In the genomic region with DNA sequence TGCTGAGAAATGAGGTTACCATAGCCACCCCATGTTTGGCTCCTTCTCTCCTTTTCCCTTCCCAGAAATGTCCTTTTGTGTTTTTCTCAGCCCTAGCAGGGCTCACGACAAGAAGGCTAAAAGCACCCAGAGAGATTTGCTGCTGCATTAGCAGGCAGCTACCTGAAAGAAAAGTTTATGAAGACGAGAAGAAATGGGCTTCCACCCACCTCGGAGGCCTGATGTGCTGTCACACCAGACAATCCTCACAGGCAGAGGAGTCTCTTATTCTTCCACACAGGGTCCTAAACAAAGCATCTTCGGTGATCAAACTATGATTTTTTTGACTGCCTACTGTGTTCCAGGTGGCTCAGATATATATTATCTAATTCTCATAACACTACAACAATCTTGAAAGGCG, we compare ENCODE assay signal across 23 cellular contexts.
"Had no signal": no experiment of that assay in that cellular context is flagged by ENCODE, and none has a peak within 500 bp of the region (broad histone marks: within the 10 kb centered on the region; RNA-seq: fewer than 3 reads in every experiment).

No MANE protein-coding gene starts in this region.

- H3K36me3 Mint-ChIP-seq: natural killer cell treated with Interleukin-12 subunit alpha and Interleukin-12 subunit beta and Interleukin-15 and Interleukin-18, amount 100 ng/mL, for 72 hours; neural progenitor cell; stimulated activated effector memory CD8-positive, alpha-beta T cell treated with anti-CD3 and anti-CD28 coated beads, Interleukin-12 subunit alpha, Interleukin-12 subunit beta, amount 100 ng/mL, for 72 hours; stimulated activated naive B cell treated with anti-CD40 and anti-IgM and Interleukin-4, amounts not matched to agents 10 μg/mL and 1 μg/mL and 100 μg/mL, for 72 hours had no signal

- H3K4me1 Mint-ChIP-seq: stimulated activated naive B cell treated with anti-CD40 and anti-IgM and Interleukin-4, amounts not matched to agents 10 μg/mL and 1 μg/mL and 100 μg/mL, for 72 hours had no signal

- H3K27ac Mint-ChIP-seq: natural killer cell treated with Interleukin-12 subunit alpha and Interleukin-12 subunit beta and Interleukin-15 and Interleukin-18, amount 100 ng/mL, for 72 hours; nephron progenitor cell; neural progenitor cell; progenitor cell of endocrine pancreas; stimulated activated effector memory CD8-positive, alpha-beta T cell treated with anti-CD3 and anti-CD28 coated beads, Interleukin-12 subunit alpha, Interleukin-12 subunit beta, amount 100 ng/mL, for 72 hours; stimulated activated naive B cell treated with anti-CD40 and anti-IgM and Interleukin-4, amounts not matched to agents 10 μg/mL and 1 μg/mL and 100 μg/mL, for 72 hours; stimulated activated naive CD8-positive, alpha-beta T cell treated with anti-CD3 and anti-CD28 coated beads, Interleukin-15, Interleukin-2, amounts not matched to agents 100 ng/mL and 50 ng/mL, for 24 hours had no signal

- H3K4me3 Mint-ChIP-seq: natural killer cell treated with Interleukin-12 subunit alpha and Interleukin-12 subunit beta and Interleukin-15 and Interleukin-18, amount 100 ng/mL, for 72 hours; nephron progenitor cell; neural progenitor cell; stimulated activated effector memory CD8-positive, alpha-beta T cell treated with anti-CD3 and anti-CD28 coated beads, Interleukin-12 subunit alpha, Interleukin-12 subunit beta, amount 100 ng/mL, for 72 hours; stimulated activated naive B cell treated with anti-CD40 and anti-IgM and Interleukin-4, amounts not matched to agents 10 μg/mL and 1 μg/mL and 100 μg/mL, for 72 hours; stimulated activated naive CD8-positive, alpha-beta T cell treated with anti-CD3 and anti-CD28 coated beads, Interleukin-15, Interleukin-2, amounts not matched to agents 100 ng/mL and 50 ng/mL, for 24 hours had no signal

- H3K9me3 Mint-ChIP-seq: natural killer cell treated with Interleukin-12 subunit alpha and Interleukin-12 subunit beta and Interleukin-15 and Interleukin-18, amount 100 ng/mL, for 72 hours; nephron progenitor cell; neural progenitor cell; stimulated activated effector memory CD8-positive, alpha-beta T cell treated with anti-CD3 and anti-CD28 coated beads, Interleukin-12 subunit alpha, Interleukin-12 subunit beta, amount 100 ng/mL, for 72 hours; stimulated activated naive B cell treated with anti-CD40 and anti-IgM and Interleukin-4, amounts not matched to agents 10 μg/mL and 1 μg/mL and 100 μg/mL, for 72 hours; stimulated activated naive CD8-positive, alpha-beta T cell treated with anti-CD3 and anti-CD28 coated beads, Interleukin-15, Interleukin-2, amounts not matched to agents 100 ng/mL and 50 ng/mL, for 24 hours had no signal

- ATAC-seq: natural killer cell treated with Interleukin-12 subunit alpha and Interleukin-12 subunit beta and Interleukin-15 and Interleukin-18, amount 100 ng/mL, for 72 hours; psoas muscle; right cardiac atrium; right lobe of liver; stimulated activated naive B cell treated with anti-CD40 and anti-IgM and Interleukin-4, amounts not matched to agents 10 μg/mL and 1 μg/mL and 100 μg/mL, for 72 hours had no signal

- DNase-seq: nephron progenitor cell; occipital lobe; ovary; posterior cingulate gyrus; psoas muscle; right cardiac atrium; right lobe of liver; sigmoid colon; small intestine; stimulated activated CD4-positive, alpha-beta T cell treated with anti-CD3 and anti-CD28 coated beads, Interleukin-15, amount 100 ng/mL, for 24 hours; stimulated activated CD4-positive, alpha-beta T cell treated with anti-CD3 and anti-CD28 coated beads, Interleukin-2, amount 100 ng/mL, for 24 hours; stimulated activated CD4-positive, alpha-beta T cell treated with anti-CD3 and anti-CD28 coated beads, Interleukin-2, amount 100 ng/mL, for 48 hours; stimulated activated CD4-positive, alpha-beta T cell treated with anti-CD3 and anti-CD28 coated beads, Interleukin-4, amount 100 ng/mL, for 24 hours; stimulated activated naive B cell treated with anti-CD40 and anti-IgM and Interleukin-4, amounts not matched to agents 10 μg/mL and 1 μg/mL and 100 μg/mL, for 72 hours; stimulated activated naive CD4-positive, alpha-beta T cell treated with Interleukin-2 at 50 U/mL for 16 hours; thyroid gland; trophoblast cell; upper lobe of left lung had no signal

- H3K27me3 Mint-ChIP-seq: stimulated activated naive B cell treated with anti-CD40 and anti-IgM and Interleukin-4, amounts not matched to agents 10 μg/mL and 1 μg/mL and 100 μg/mL, for 72 hours had no signal
